Comparison of ENCODE assay signal across 26 cellular contexts in the genomic region with DNA sequence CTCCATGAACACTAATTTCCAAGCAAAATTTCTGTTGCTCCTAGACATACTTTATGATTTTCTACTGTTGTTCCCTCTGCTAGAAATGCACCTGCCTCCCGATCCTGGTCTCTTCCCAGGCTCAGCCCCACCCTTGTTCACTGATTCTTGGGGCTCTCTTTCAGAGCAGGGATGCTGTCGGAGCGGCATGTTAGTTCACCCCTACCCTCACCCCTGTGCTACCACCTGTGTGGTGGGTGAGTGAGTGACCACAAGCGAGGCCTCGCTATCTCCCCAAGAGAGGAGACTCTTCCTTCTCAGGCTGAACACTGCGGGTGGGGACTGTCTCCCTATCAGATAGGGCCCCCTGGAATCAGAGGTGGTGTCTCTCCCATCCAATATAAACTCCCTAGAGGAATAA. TPM values are rescaled to one million over a fixed set of nuclear protein-coding genes. Genes with fewer than 3 reads are reported as not detected.
"Had no signal": no experiment of that assay in that cellular context is flagged by ENCODE, and none has a peak within 500 bp of the region (broad histone marks: within the 10 kb centered on the region; RNA-seq: fewer than 3 reads in every experiment).

No MANE protein-coding gene starts in this region.

- H3K4me1 Mint-ChIP-seq: neural progenitor cell; stimulated activated memory B cell treated with anti-CD40 and anti-IgM and Interleukin-4, amounts not matched to agents 10 μg/mL and 1 μg/mL and 100 μg/mL, for 72 hours had no signal

- H2AFZ ChIP-seq: hepatocyte, neural progenitor cell, parathyroid adenoma had no signal

- H3K9me3 Mint-ChIP-seq: effector memory CD8-positive, alpha-beta T cell; naive thymus-derived CD8-positive, alpha-beta T cell; neural progenitor cell; stimulated activated memory B cell treated with anti-CD40 and anti-IgM and Interleukin-4, amounts not matched to agents 10 μg/mL and 1 μg/mL and 100 μg/mL, for 72 hours; stimulated activated naive CD8-positive, alpha-beta T cell treated with anti-CD3 and anti-CD28 coated beads, Interleukin-15, Interleukin-2, amounts not matched to agents 100 ng/mL and 50 ng/mL, for 24 hours had no signal

- H3K4me1 ChIP-seq: gastroesophageal sphincter, neural progenitor cell, parathyroid adenoma, prostate gland, right lobe of liver, testis, tibial nerve had no signal

- H3K4me3 ChIP-seq: esophagus squamous epithelium, gastroesophageal sphincter, hepatocyte, mucosa of descending colon, neural progenitor cell, prostate gland, right lobe of liver, testis, tibial nerve had no signal

- H3K36me3 ChIP-seq: esophagus squamous epithelium, gastroesophageal sphincter, neural progenitor cell, prostate gland, right lobe of liver, tibial nerve had no signal

- H3K36me3 Mint-ChIP-seq: naive thymus-derived CD8-positive, alpha-beta T cell; neural progenitor cell; stimulated activated memory B cell treated with anti-CD40 and anti-IgM and Interleukin-4, amounts not matched to agents 10 μg/mL and 1 μg/mL and 100 μg/mL, for 72 hours had no signal

- DNase-seq: cortex of kidney; effector memory CD8-positive, alpha-beta T cell; esophagus squamous epithelium; mucosa of descending colon; naive thymus-derived CD8-positive, alpha-beta T cell; occipital lobe; right lobe of liver; stimulated activated CD4-positive, alpha-beta T cell treated with anti-CD3 and anti-CD28 coated beads, Interleukin-15, amount 100 ng/mL, for 24 hours; stimulated activated CD4-positive, alpha-beta T cell treated with anti-CD3 and anti-CD28 coated beads, Interleukin-1b, Interleukin-23, amount 100 ng/mL, for 48 hours; stimulated activated CD4-positive, alpha-beta T cell treated with anti-CD3 and anti-CD28 coated beads, Interleukin-4, amount 100 ng/mL, for 24 hours; testis had no signal

- H3K27me3 ChIP-seq: hepatocyte, neural progenitor cell, right lobe of liver, testis had no signal

- H3K9me3 ChIP-seq: esophagus squamous epithelium, gastroesophageal sphincter, mucosa of descending colon, prostate gland, right lobe of liver, testis, tibial nerve had no signal

- H3K4me2 ChIP-seq: hepatocyte, neural progenitor cell had no signal

- H3K4me3 Mint-ChIP-seq: effector memory CD8-positive, alpha-beta T cell; naive thymus-derived CD8-positive, alpha-beta T cell; neural progenitor cell; stimulated activated memory B cell treated with anti-CD40 and anti-IgM and Interleukin-4, amounts not matched to agents 10 μg/mL and 1 μg/mL and 100 μg/mL, for 72 hours; stimulated activated naive CD8-positive, alpha-beta T cell treated with anti-CD3 and anti-CD28 coated beads, Interleukin-15, Interleukin-2, amounts not matched to agents 100 ng/mL and 50 ng/mL, for 24 hours had no signal

- H3K79me2 ChIP-seq: hepatocyte, parathyroid adenoma had no signal

- H3K9ac ChIP-seq: neural progenitor cell, parathyroid adenoma had no signal

- ATAC-seq: effector memory CD8-positive, alpha-beta T cell; gastroesophageal sphincter; left lobe of liver; mucosa of descending colon; naive thymus-derived CD8-positive, alpha-beta T cell; stimulated activated memory B cell treated with anti-CD40 and anti-IgM and Interleukin-4, amounts not matched to agents 10 μg/mL and 1 μg/mL and 100 μg/mL, for 72 hours had no signal

- H3K27ac Mint-ChIP-seq: effector memory CD8-positive, alpha-beta T cell; naive thymus-derived CD8-positive, alpha-beta T cell; neural progenitor cell; stimulated activated memory B cell treated with anti-CD40 and anti-IgM and Interleukin-4, amounts not matched to agents 10 μg/mL and 1 μg/mL and 100 μg/mL, for 72 hours; stimulated activated naive CD8-positive, alpha-beta T cell treated with anti-CD3 and anti-CD28 coated beads, Interleukin-15, Interleukin-2, amounts not matched to agents 100 ng/mL and 50 ng/mL, for 24 hours had no signal

- H3K27ac ChIP-seq: gastroesophageal sphincter, hepatocyte, neural progenitor cell, parathyroid adenoma, prostate gland, right lobe of liver, testis, tibial nerve had no signal

RNA-seq across cellular contexts. Expression of a gene that starts 4.9 kb away (rescaled TPM):
- total RNA-seq: epithelial cell of proximal tubule; naive thymus-derived CD8-positive, alpha-beta T cell; renal cortical epithelial cell had no signal

RNA-seq across cellular contexts. Expression of a gene that starts 20.4 kb away (rescaled TPM):
- total RNA-seq: epithelial cell of proximal tubule; hepatocyte; naive thymus-derived CD8-positive, alpha-beta T cell; prostate gland; renal cortical epithelial cell; testis; tibial nerve; ureter had no signal
- polyA plus RNA-seq: hepatocyte had no signal

RNA-seq across cellular contexts. Expression of a gene that starts 20.5 kb away (rescaled TPM):
- total RNA-seq: cardiac septum; cerebellum; epithelial cell of proximal tubule; hepatocyte; left lobe of liver; lower leg skin; mucosa of descending colon; naive thymus-derived CD8-positive, alpha-beta T cell; occipital lobe; prostate gland; renal cortical epithelial cell; right lobe of liver; testis; tibial nerve; ureter had no signal
- polyA plus RNA-seq: hepatocyte; naive thymus-derived CD8-positive, alpha-beta T cell had no signal

RNA-seq across cellular contexts. Expression of a gene that starts 47.1 kb away (rescaled TPM):
- total RNA-seq: cardiac septum; cerebellum; epithelial cell of proximal tubule; gastroesophageal sphincter; hepatocyte; left lobe of liver; mucosa of descending colon; naive thymus-derived CD8-positive, alpha-beta T cell; occipital lobe; prostate gland; renal cortical epithelial cell; right lobe of liver; tibial nerve had no signal
- polyA plus RNA-seq: hepatocyte; naive thymus-derived CD8-positive, alpha-beta T cell had no signal
